25 cellular contexts compared by ENCODE assay signal in the genomic region with DNA sequence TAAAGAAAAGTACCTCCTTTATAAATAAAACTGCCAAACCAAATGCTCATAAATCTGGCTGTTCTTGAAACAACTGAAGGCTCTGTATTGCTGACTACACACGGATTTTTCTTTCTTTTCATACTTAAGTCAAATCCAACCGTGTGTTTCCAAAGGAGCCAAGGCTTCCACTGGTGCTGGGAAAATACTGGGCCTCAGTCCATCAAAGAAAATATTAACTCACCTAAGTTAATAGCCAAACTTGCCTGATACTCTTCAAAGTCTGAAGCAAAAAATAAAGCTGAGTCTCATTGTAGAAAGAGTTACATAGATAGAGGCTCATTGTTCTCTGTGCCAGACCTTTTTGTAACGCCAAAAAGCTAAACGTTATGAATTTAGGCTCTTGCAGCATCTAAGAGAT.
DNase-seq lines count a peak whose midpoint lies in the region; ATAC-seq, FAIRE-seq and TF ChIP-seq lines count a peak whose summit lies in the region.
"Had no signal": no experiment of that assay in that cellular context is flagged by ENCODE, and none has a peak within 500 bp of the region (broad histone marks: within the 10 kb centered on the region; RNA-seq: fewer than 3 reads in every experiment).

No MANE protein-coding gene starts in this region.

- H3K36me3 ChIP-seq in mammary epithelial cell (ENCODE audit: insufficient read depth, low read length), result no peaks in the 10 kb centered on the region
- H3K36me3 ChIP-seq in breast epithelium, result no peaks in the 10 kb centered on the region
- H3K36me3 ChIP-seq in SU-DHL-6 (ENCODE audit: low read length), result no peaks in the 10 kb centered on the region
- no peaks in the 10 kb centered on the region for H3K36me3 ChIP-seq in pancreas
- H3K36me3 ChIP-seq: BLaER1 treated with 17β-estradiol and CSF1 and Interleukin-3, amounts not matched to agents 10 nM and 100 nM; MG63; SJSA1 had no signal

- H3K27ac ChIP-seq in mammary epithelial cell (ENCODE audit: insufficient read depth, low read depth, low read length) (no peak overlapping the region), breast epithelium (no peak overlapping the region), SU-DHL-6 (ENCODE audit: low read depth, low read length) (no peak overlapping the region), pancreas (peak overlapping the region in 2 of 4 donors; percentile 2 to 51)
- H3K27ac ChIP-seq: BLaER1 treated with 17β-estradiol and CSF1 and Interleukin-3, amounts not matched to agents 10 nM and 100 nM; SJSA1 had no signal

- H3K4me3 ChIP-seq in mammary epithelial cell (replicated peaks in 1 of 3; ENCODE audit: insufficient read depth in 1 of 3, low read depth in 2 of 3, low read length in 3 of 3) (no peak overlapping the region), breast epithelium (no peak overlapping the region), SU-DHL-6 (ENCODE audit: insufficient read depth, low read length, poor library complexity, severe bottlenecking) (no peak overlapping the region), pancreas (no peak overlapping the region)
- H3K4me3 ChIP-seq: BLaER1 treated with 17β-estradiol and CSF1 and Interleukin-3, amounts not matched to agents 10 nM and 100 nM; GM12878; GM23338; MG63; SJSA1 had no signal

- H4K20me1 ChIP-seq in mammary epithelial cell (ENCODE audit: insufficient read depth, low read length) (no peaks in the 10 kb centered on the region), SU-DHL-6 (ENCODE audit: low read depth, low read length) (no peaks in the 10 kb centered on the region)
- H4K20me1 ChIP-seq: BLaER1 treated with 17β-estradiol and CSF1 and Interleukin-3, amounts not matched to agents 10 nM and 100 nM had no signal

- peak; percentile 32 to 85 (median 64) for ATAC-seq in pancreas
- ATAC-seq: GM12878, GM23338 had no signal

- no peak for DNase-seq in mammary epithelial cell
- DNase-seq in breast epithelium (ENCODE audit: low spot score in 2 of 2), result no peak
- peak; percentile 58 for DNase-seq in kidney tubule cell (ENCODE audit: low spot score)
- DNase-seq in pancreas, result no peak
- DNase-seq in NCI-H774 (lab: John Stamatoyannopoulos, UW), result no peak
- DNase-seq in Ammon's horn (ENCODE audit: low spot score), result no peak
- DNase-seq in endothelial cell (ENCODE audit: low spot score), result no peak
- DNase-seq: 8988T; CD4-positive, alpha-beta T cell; EL; GDM1; H9; KBM-7; MG63; NCI-H1417; NCI-H1694; NCI-H2029 treated with DMSO at 0.1 percent for 48 hours; NCI-H526 treated with DMSO at 0.1 percent for 48 hours; OCI-M1; Right ventricle myocardium superior had no signal

- no TSS peak for BruUV-seq in mammary epithelial cell (replicated peaks; lab: Mats Ljungman, UMichigan)

- H2AFZ ChIP-seq in mammary epithelial cell (ENCODE audit: low read depth, low read length) (peak overlapping the region; percentile 44), SU-DHL-6 (ENCODE audit: low read depth, low read length, severe bottlenecking) (peak overlapping the region; percentile 27)
- H2AFZ ChIP-seq: GM23338 had no signal

- dilution Hi-C loops in mammary epithelial cell (cut with HindIII; ENCODE audit: low sequenced_read_pairs), result no loop called here

- H3K79me2 ChIP-seq in mammary epithelial cell (ENCODE audit: insufficient read depth, low read length) (no peaks in the 10 kb centered on the region), SU-DHL-6 (ENCODE audit: insufficient read depth, low read length) (no peaks in the 10 kb centered on the region)

- no peaks in the 10 kb centered on the region for H3K9me3 Mint-ChIP-seq in endothelial cell (ENCODE audit: unreplicated experiment)
- H3K9me3 Mint-ChIP-seq: GM23338, H9 had no signal

- no peaks in the 10 kb centered on the region for H3K27me3 ChIP-seq in mammary epithelial cell (ENCODE audit: insufficient read depth, low read length)
- H3K27me3 ChIP-seq in breast epithelium, result no peaks in the 10 kb centered on the region
- no peaks in the 10 kb centered on the region for H3K27me3 ChIP-seq in SU-DHL-6 (ENCODE audit: low read length)
- H3K27me3 ChIP-seq in pancreas, result no peaks in the 10 kb centered on the region
- H3K27me3 ChIP-seq: BLaER1 treated with 17β-estradiol and CSF1 and Interleukin-3, amounts not matched to agents 10 nM and 100 nM; MG63; SJSA1 had no signal

- H3K4me3 Mint-ChIP-seq in endothelial cell (ENCODE audit: unreplicated experiment), result no peak overlapping the region
- H3K4me3 Mint-ChIP-seq: CD4-positive, alpha-beta T cell; GM23338; H9 had no signal

- WGBS in mammary epithelial cell (ENCODE audit: low coverage, missing lambda C conversion rate), result 0% methylated on average over 4 of the region's 4 CpGs
- 7 to 12% methylated on average over 4 of the region's 4 CpGs for WGBS in pancreas, 2 donors

- H3F3A ChIP-seq in SU-DHL-6 (ENCODE audit: insufficient read depth), result no peaks in the 10 kb centered on the region

- no peak for FAIRE-seq in pancreas (lab: Jason Lieb, UNC)
- FAIRE-seq: GM12878 had no signal

- CTCF ChIA-PET in mammary epithelial cell (lab: Charles Lee; ENCODE audit: low non-redundant PET), result no interaction called here

- H3K27ac Mint-ChIP-seq in endothelial cell (ENCODE audit: unreplicated experiment), result no peak overlapping the region
- H3K27ac Mint-ChIP-seq: CD4-positive, alpha-beta T cell; GM23338; H9 had no signal

- H3K4me1 ChIP-seq in mammary epithelial cell (ENCODE audit: insufficient read depth, low read length) (no peaks in the 10 kb centered on the region), breast epithelium (no peaks in the 10 kb centered on the region), pancreas (no peaks in the 10 kb centered on the region)
- H3K4me1 ChIP-seq: BLaER1 treated with 17β-estradiol and CSF1 and Interleukin-3, amounts not matched to agents 10 nM and 100 nM; SJSA1 had no signal

- in situ Hi-C loops in mammary epithelial cell (cut with MboI; ENCODE audit: low sequenced_read_pairs in 2 of 2), result no loop called here

- H3K4me2 ChIP-seq in mammary epithelial cell (ENCODE audit: insufficient read depth, low read depth, low read length) (no peak overlapping the region), SU-DHL-6 (ENCODE audit: low read depth, low read length, poor library complexity, severe bottlenecking) (no peak overlapping the region)
- H3K4me2 ChIP-seq: BLaER1 treated with 17β-estradiol and CSF1 and Interleukin-3, amounts not matched to agents 10 nM and 100 nM; GM23338 had no signal

- TF ChIP-seq CTCF in mammary epithelial cell (conservative IDR thresholded peaks at IDR 0.05 in 1 of 2, IDR thresholded peaks at IDR 0.05 in 1 of 2; ENCODE audit: extremely low read depth in 1 of 2, insufficient read depth in 1 of 2, low read depth in 1 of 2, low read length in 2 of 2), result no peak
- no peak for TF ChIP-seq CTCF in breast epithelium (IDR thresholded peaks at IDR 0.05)
- no peak for TF ChIP-seq CTCF in SU-DHL-6 (IDR thresholded peaks at IDR 0.05; ENCODE audit: insufficient read depth, low read length, poor library complexity, severe bottlenecking)
- no peak for TF ChIP-seq CTCF in pancreas (IDR thresholded peaks at IDR 0.05)
- no peak for TF ChIP-seq CTCF in endothelial cell (IDR thresholded peaks at IDR 0.05; ENCODE audit: unreplicated experiment)

- H3K4me1 Mint-ChIP-seq in endothelial cell (ENCODE audit: unreplicated experiment), result no peaks in the 10 kb centered on the region

- TF ChIP-seq POLR2A in breast epithelium (IDR thresholded peaks at IDR 0.05), result no peak

- no peaks in the 10 kb centered on the region for H3K36me3 Mint-ChIP-seq in endothelial cell (ENCODE audit: low read depth, unreplicated experiment)

- H3K27me3 Mint-ChIP-seq in endothelial cell (ENCODE audit: unreplicated experiment), result no peaks in the 10 kb centered on the region
- H3K27me3 Mint-ChIP-seq: CD4-positive, alpha-beta T cell had no signal

- intact Hi-C loops in mammary epithelial cell (cut with micrococcal nuclease) (no loop called here), breast epithelium (cut with DNase I; ENCODE audit: low total_unique reads) (no loop called here), pancreas (cut with DNase I) (no loop called here)

- H3K9ac ChIP-seq in mammary epithelial cell (ENCODE audit: insufficient read depth, low read length) (no peak overlapping the region), SU-DHL-6 (ENCODE audit: low read length) (no peak overlapping the region)
- H3K9ac ChIP-seq: BLaER1 treated with 17β-estradiol and CSF1 and Interleukin-3, amounts not matched to agents 10 nM and 100 nM had no signal

- no peaks in the 10 kb centered on the region for H3K9me3 ChIP-seq in mammary epithelial cell (replicated peaks; ENCODE audit: insufficient read depth, low read length)
- no peaks in the 10 kb centered on the region for H3K9me3 ChIP-seq in breast epithelium
- H3K9me3 ChIP-seq in SU-DHL-6 (ENCODE audit: insufficient read depth, low read length), result no peaks in the 10 kb centered on the region
- H3K9me3 ChIP-seq in pancreas, result no peaks in the 10 kb centered on the region
- H3K9me3 ChIP-seq: BLaER1 treated with 17β-estradiol and CSF1 and Interleukin-3, amounts not matched to agents 10 nM and 100 nM; MG63; SJSA1 had no signal

- no peaks in the 10 kb centered on the region for H3K9me2 ChIP-seq in SU-DHL-6 (replicated peaks; ENCODE audit: insufficient read depth, low read length)
